8 cellular contexts compared by ENCODE assay signal in genomic region chr20:25178563-25179438, GRCh38. TPM values are rescaled to one million over a fixed set of nuclear protein-coding genes. Genes with fewer than 3 reads are reported as not detected.
A peak's percentile ranks its signal among the peaks of the same experiment; 100 is the strongest.
DNase-seq lines count a peak whose midpoint lies in the region; ATAC-seq and TF ChIP-seq lines count a peak whose summit lies in the region.

No MANE protein-coding gene starts in this region.

- no peak overlapping the region for H2AFZ ChIP-seq in GM23338
- no peak overlapping the region for H2AFZ ChIP-seq in smooth muscle cell (ENCODE audit: low read depth)

- peak; percentile 37 for TF ChIP-seq CTCF in Calu3 (IDR thresholded peaks at IDR 0.05; ENCODE audit: unreplicated experiment)
- peak; percentile 86 to 91 for TF ChIP-seq CTCF in GM23338 (conservative IDR thresholded peaks at IDR 0.05; ENCODE audit: low read depth in 2 of 2)
- peak; percentile 87 for TF ChIP-seq CTCF in astrocyte of the cerebellum (IDR thresholded peaks at IDR 0.05; ENCODE audit: low read depth, low read length, missing control alignments)
- peak; percentile 67 for TF ChIP-seq CTCF in smooth muscle cell (IDR thresholded peaks at IDR 0.05; ENCODE audit: borderline replicate concordance, insufficient read depth, poor library complexity, severe bottlenecking)

- no peak overlapping the region for H3K27ac Mint-ChIP-seq in Calu3 (ENCODE audit: unreplicated experiment)
- no peak overlapping the region for H3K27ac Mint-ChIP-seq in GM23338

- H3K27me3 ChIP-seq in GM23338 (ENCODE audit: insufficient read depth): no peaks in the 10 kb centered on the region
- H3K27me3 ChIP-seq in smooth muscle cell (ENCODE audit: low read depth): no peaks in the 10 kb centered on the region

- no TSS peak for BruUV-seq in Calu3 (replicated peaks; lab: Mats Ljungman, UMichigan)

- H3F3A ChIP-seq in GM23338 (replicated peaks; ENCODE audit: low read depth) (no peaks in the 10 kb centered on the region), smooth muscle cell (ENCODE audit: low read depth) (no peaks in the 10 kb centered on the region)

- H4K20me1 ChIP-seq in GM23338 (replicated peaks; ENCODE audit: insufficient read depth) (no peaks in the 10 kb centered on the region), smooth muscle cell (ENCODE audit: low read depth) (no peaks in the 10 kb centered on the region)

- in situ Hi-C loops in astrocyte of the cerebellum (cut with HindIII; ENCODE audit: low sequenced_read_pairs): no loop called here

- H3K4me1 Mint-ChIP-seq in Calu3 (ENCODE audit: low read depth, unreplicated experiment) (peaks cover 13% of the 10 kb centered on the region), GM23338 (no peaks in the 10 kb centered on the region)

- H3K4me3 Mint-ChIP-seq in Calu3 (ENCODE audit: low read depth, unreplicated experiment) (no peak overlapping the region), GM23338 (no peak overlapping the region)

- H3K4me2 ChIP-seq in GM23338 (no peak overlapping the region), smooth muscle cell (no peak overlapping the region)

- no peak overlapping the region for H3K9ac ChIP-seq in smooth muscle cell (ENCODE audit: low read depth)

- H3K4me3 ChIP-seq in GM23338: no peak overlapping the region
- H3K4me3 ChIP-seq in astrocyte of the cerebellum (ENCODE audit: low read depth, low read length): no peak overlapping the region
- H3K4me3 ChIP-seq in smooth muscle cell: no peak overlapping the region

- H3K9me3 Mint-ChIP-seq in Calu3 (ENCODE audit: low read depth, unreplicated experiment): peaks cover 3% of the 10 kb centered on the region
- H3K9me3 Mint-ChIP-seq in GM23338: peaks cover 12% of the 10 kb centered on the region

- no peaks in the 10 kb centered on the region for H3K4me1 ChIP-seq in GM23338 (ENCODE audit: insufficient read depth)
- no peaks in the 10 kb centered on the region for H3K4me1 ChIP-seq in smooth muscle cell (ENCODE audit: low read depth)

- peak; percentile 77 for ATAC-seq in GM23338
- ATAC-seq in GM19328 (IDR thresholded peaks at IDR 0.05; ENCODE audit: unreplicated experiment): no peak

- 44% methylated on average over 7 of the region's 7 CpGs for WGBS in smooth muscle cell (ENCODE audit: low lambda C conversion rate)

- H3K36me3 ChIP-seq in GM23338 (ENCODE audit: insufficient read depth): no peaks in the 10 kb centered on the region
- no peaks in the 10 kb centered on the region for H3K36me3 ChIP-seq in smooth muscle cell (ENCODE audit: low read depth)

- H3K27ac ChIP-seq in GM23338 (ENCODE audit: low read depth): no peak overlapping the region
- H3K27ac ChIP-seq in smooth muscle cell (ENCODE audit: low read depth): no peak overlapping the region

- CTCF ChIA-PET in Calu3 (lab: Charles Lee): interaction anchor here (0.7 to 1.1 kb wide), 2 partner anchors 44 to 93 kb away, joined by 3 read pairs; no protein-coding TSS in a partner anchor

- intact Hi-C loops in Calu3 (cut with micrococcal nuclease; ENCODE audit: unreplicated experiment): loop anchor here (2.0 to 5.0 kb wide), 4 partner anchors 42 to 186 kb away; partner anchors contain the start of gene APMAP

- H3K27me3 Mint-ChIP-seq in Calu3 (ENCODE audit: unreplicated experiment) (no peaks in the 10 kb centered on the region), GM23338 (ENCODE audit: insufficient read depth, low read depth, poor library complexity) (peaks cover 6% of the 10 kb centered on the region)

- H3K36me3 Mint-ChIP-seq in Calu3 (ENCODE audit: insufficient read depth, unreplicated experiment) (no peaks in the 10 kb centered on the region), GM23338 (ENCODE audit: low read depth) (no peaks in the 10 kb centered on the region)

- no peaks in the 10 kb centered on the region for H3K9me3 ChIP-seq in smooth muscle cell (replicated peaks; ENCODE audit: low read depth)

- DNase-seq in Calu3: peak; percentile 26
- DNase-seq in GM23338 (ENCODE audit: low spot score): peak; percentile 75
- DNase-seq in NCI-H345 treated with DMSO at 0.1 percent for 48 hours (lab: John Stamatoyannopoulos, UW; ENCODE audit: unreplicated experiment): peak; percentile 41
- DNase-seq in astrocyte of the cerebellum (ENCODE audit: low read depth): peak; percentile 55
- DNase-seq in hepatic stellate cell (ENCODE audit: low spot score): peak; percentile 67
- DNase-seq in smooth muscle cell (lab: John Stamatoyannopoulos, UW; ENCODE audit: unreplicated experiment): no peak
- DNase-seq in stimulated activated CD4-positive, alpha-beta T cell treated with anti-CD3 and anti-CD28 coated beads, Interleukin-4, amount 100 ng/mL, for 4 hours: no peak

- H3K9me2 ChIP-seq in GM23338 (ENCODE audit: insufficient read depth): no peaks in the 10 kb centered on the region

- H3K79me2 ChIP-seq in GM23338 (replicated peaks; ENCODE audit: insufficient read depth) (no peaks in the 10 kb centered on the region), smooth muscle cell (ENCODE audit: low read depth) (no peaks in the 10 kb centered on the region)

TF ChIP-seq in GM23338, 12 proteins besides CTCF, POLR2A, EP300 and RAD21 (continues in another document):
- TF ChIP-seq NANOG (IDR thresholded peaks at IDR 0.05; ENCODE audit: borderline replicate concordance) (no peak), POLR2AphosphoS5 (IDR thresholded peaks at IDR 0.05; ENCODE audit: low read depth) (no peak), EZH2phosphoT487 (IDR thresholded peaks at IDR 0.05; ENCODE audit: unreplicated experiment) (no peak)
- TF ChIP-seq, protein P1, sequence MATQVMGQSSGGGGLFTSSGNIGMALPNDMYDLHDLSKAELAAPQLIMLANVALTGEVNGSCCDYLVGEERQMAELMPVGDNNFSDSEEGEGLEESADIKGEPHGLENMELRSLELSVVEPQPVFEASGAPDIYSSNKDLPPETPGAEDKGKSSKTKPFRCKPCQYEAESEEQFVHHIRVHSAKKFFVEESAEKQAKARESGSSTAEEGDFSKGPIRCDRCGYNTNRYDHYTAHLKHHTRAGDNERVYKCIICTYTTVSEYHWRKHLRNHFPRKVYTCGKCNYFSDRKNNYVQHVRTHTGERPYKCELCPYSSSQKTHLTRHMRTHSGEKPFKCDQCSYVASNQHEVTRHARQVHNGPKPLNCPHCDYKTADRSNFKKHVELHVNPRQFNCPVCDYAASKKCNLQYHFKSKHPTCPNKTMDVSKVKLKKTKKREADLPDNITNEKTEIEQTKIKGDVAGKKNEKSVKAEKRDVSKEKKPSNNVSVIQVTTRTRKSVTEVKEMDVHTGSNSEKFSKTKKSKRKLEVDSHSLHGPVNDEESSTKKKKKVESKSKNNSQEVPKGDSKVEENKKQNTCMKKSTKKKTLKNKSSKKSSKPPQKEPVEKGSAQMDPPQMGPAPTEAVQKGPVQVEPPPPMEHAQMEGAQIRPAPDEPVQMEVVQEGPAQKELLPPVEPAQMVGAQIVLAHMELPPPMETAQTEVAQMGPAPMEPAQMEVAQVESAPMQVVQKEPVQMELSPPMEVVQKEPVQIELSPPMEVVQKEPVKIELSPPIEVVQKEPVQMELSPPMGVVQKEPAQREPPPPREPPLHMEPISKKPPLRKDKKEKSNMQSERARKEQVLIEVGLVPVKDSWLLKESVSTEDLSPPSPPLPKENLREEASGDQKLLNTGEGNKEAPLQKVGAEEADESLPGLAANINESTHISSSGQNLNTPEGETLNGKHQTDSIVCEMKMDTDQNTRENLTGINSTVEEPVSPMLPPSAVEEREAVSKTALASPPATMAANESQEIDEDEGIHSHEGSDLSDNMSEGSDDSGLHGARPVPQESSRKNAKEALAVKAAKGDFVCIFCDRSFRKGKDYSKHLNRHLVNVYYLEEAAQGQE (IDR thresholded peaks at IDR 0.05; ENCODE audit: unreplicated experiment): no peak

RNA-seq across cellular contexts. Expression of gene ENTPD6, which starts 16.7 kb away (rescaled TPM):
- total RNA-seq in Calu3 (2022) (56.3 and 61.5 TPM in 2 replicates), smooth muscle cell (12.6 and 30.1 TPM in 2 replicates)
- total RNA-seq in GM23338 (2014; rRNA removed; shearing (Covaris generic)): 45.9 TPM in 2 replicates
- polyA plus RNA-seq in GM23338 (2016; fragmentation: Nextera tagmentation; extraction: Ambion mirVana) (19.0 and 19.3 TPM in 2 replicates), smooth muscle cell (19.9 and 34.0 TPM in 2 replicates)

Comparison
In these comparisons a context has a peak if more than half of its experiments do, and no peak if none do; other contexts are left out.
1. DNase-seq: peak in Calu3 (single experiment), GM23338 (single experiment), NCI-H345 treated with DMSO at 0.1 percent for 48 hours (single experiment), astrocyte of the cerebellum (single experiment) and hepatic stellate cell (single experiment); none in smooth muscle cell (single experiment) and stimulated activated CD4-positive, alpha-beta T cell treated with anti-CD3 and anti-CD28 coated beads, Interleukin-4, amount 100 ng/mL, for 4 hours (0 of 2).
2. CTCF ChIP-seq: peak in every context shown above with its lines; median percentile 88 in GM23338; 87 in astrocyte of the cerebellum; 67 in smooth muscle cell; 37 in Calu3.